ENCODE assay signal across 9 cellular contexts in the genomic region with DNA sequence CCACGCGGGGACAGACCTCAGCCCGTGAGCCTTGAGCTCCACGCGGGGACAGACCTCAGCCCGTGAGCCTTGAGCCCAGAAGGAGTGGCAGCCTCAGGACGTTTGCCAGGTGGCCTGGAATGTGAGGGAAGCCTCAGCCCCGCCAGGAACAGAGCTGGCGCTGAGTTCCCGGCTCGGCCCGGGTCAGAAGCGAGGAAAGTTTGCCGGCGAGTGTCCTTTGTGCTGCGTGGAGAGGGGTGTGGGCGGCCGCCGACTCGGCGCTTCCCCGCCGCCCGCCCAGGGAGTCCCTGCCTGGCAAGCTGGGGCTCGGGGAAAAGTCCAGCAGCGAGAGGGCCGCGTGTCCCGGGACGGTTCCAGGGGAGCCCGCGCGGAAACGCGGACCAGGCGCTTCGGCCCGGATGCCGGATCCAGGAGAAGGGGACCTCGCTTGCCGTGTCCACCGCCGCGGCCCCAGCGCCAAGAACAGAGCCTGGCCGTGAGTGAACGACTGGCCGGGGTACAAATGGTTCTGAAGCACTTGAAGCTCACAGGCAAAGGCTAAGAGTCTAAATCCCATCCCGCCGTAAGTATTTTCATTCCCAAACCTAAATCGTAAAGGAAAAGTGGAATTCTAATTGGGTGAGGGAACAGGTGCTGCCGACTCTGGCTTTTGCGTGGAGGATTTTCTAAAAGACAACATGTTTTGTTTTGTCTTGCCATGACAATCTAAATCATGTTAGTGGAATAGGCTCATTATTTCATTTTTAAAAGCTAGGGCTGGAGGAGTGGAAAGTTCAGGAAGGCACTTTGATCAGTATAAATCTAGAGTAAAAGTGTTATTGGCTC. TPM values are rescaled to one million over a fixed set of nuclear protein-coding genes. Genes with fewer than 3 reads are reported as not detected.
A peak's percentile ranks its signal among the peaks of the same experiment; 100 is the strongest.
DNase-seq lines count a peak whose midpoint lies in the region; ATAC-seq and TF ChIP-seq lines count a peak whose summit lies in the region.
"Had no signal": no experiment of that assay in that cellular context is flagged by ENCODE, and none has a peak within 500 bp of the region (broad histone marks: within the 10 kb centered on the region; RNA-seq: fewer than 3 reads in every experiment).

No MANE protein-coding gene starts in this region.

- H3K27me3 ChIP-seq in MM.1S (replicated peaks; ENCODE audit: insufficient read depth, low read length): no peaks in the 10 kb centered on the region
- H3K27me3 ChIP-seq in right lobe of liver: peaks cover 0 to 6% of the 10 kb centered on the region in 2 donors
- peaks cover 0 to 38% (median 0%) of the 10 kb centered on the region in 3 donors for H3K27me3 ChIP-seq in stomach

- TF ChIP-seq POLR2A in right lobe of liver (IDR thresholded peaks at IDR 0.05): no peak
- TF ChIP-seq POLR2A in stomach (IDR thresholded peaks at IDR 0.05): no peak

- H3K4me3 ChIP-seq in MM.1S (ENCODE audit: low read length) (peak overlapping the region; percentile 88; the same call in 1 of the 2 replicates), right lobe of liver (peak overlapping the region; percentile 29 to 48 (median 34)), stomach (peak overlapping the region; percentile 56 to 77 (median 62))
- H3K4me3 ChIP-seq: SJSA1 had no signal

- intact Hi-C loops in right lobe of liver (cut with DNase I) (no loop called here), stomach (cut with DNase I; ENCODE audit: low total_unique reads) (no loop called here)

- H3K4me1 ChIP-seq in MM.1S (ENCODE audit: low read length) (no peaks in the 10 kb centered on the region), right lobe of liver (peaks cover 0 to 10% (median 0%) of the 10 kb centered on the region in 4 donors), stomach (peaks cover 10 to 39% (median 32%) of the 10 kb centered on the region in 4 donors)
- H3K4me1 ChIP-seq: SJSA1 had no signal

- DNase-seq in MM.1S (no peak), caudate nucleus (lab: John Stamatoyannopoulos, UW) (peak in 9 of 61 donors; percentile 15 to 40 (median 24)), right lobe of liver (peak; percentile 50 to 62 (median 52)), stomach (peak; percentile 61), occipital lobe (lab: John Stamatoyannopoulos, UW) (no peak), SW480 (ENCODE audit: low spot score) (no peak)
- no peak for DNase-seq in activated CD4-positive, CD25-positive, alpha-beta regulatory T cell treated with anti-CD3 and anti-CD28 coated beads, Interleukin-2, amount 50 U/mL, for 72 hours

- no peaks in the 10 kb centered on the region for H3K79me2 ChIP-seq in MM.1S (ENCODE audit: low read length)

- H3K36me3 ChIP-seq in MM.1S (replicated peaks; ENCODE audit: insufficient read depth, low read length) (no peaks in the 10 kb centered on the region), right lobe of liver (no peaks in the 10 kb centered on the region), stomach (no peaks in the 10 kb centered on the region)
- H3K36me3 ChIP-seq: SJSA1 had no signal

- no peak for TF ChIP-seq EP300 in stomach (IDR thresholded peaks at IDR 0.05)

- no peaks in the 10 kb centered on the region for H3K9me3 ChIP-seq in MM.1S (replicated peaks; ENCODE audit: insufficient read depth, low read length)
- no peaks in the 10 kb centered on the region for H3K9me3 ChIP-seq in right lobe of liver
- H3K9me3 ChIP-seq in stomach: no peaks in the 10 kb centered on the region
- H3K9me3 ChIP-seq: SJSA1 had no signal

- TF ChIP-seq CTCF in MM.1S (IDR thresholded peaks at IDR 0.05; ENCODE audit: low read length) (no peak), right lobe of liver (IDR thresholded peaks at IDR 0.05) (no peak), stomach (IDR thresholded peaks at IDR 0.05) (no peak)

- H3F3A ChIP-seq in MM.1S (ENCODE audit: insufficient read depth, low read length): peaks cover 7% of the 10 kb centered on the region; the same call in 1 of the 2 replicates

- H3K9ac ChIP-seq in MM.1S (ENCODE audit: low read length): no peak overlapping the region

- H4K20me1 ChIP-seq in MM.1S (ENCODE audit: insufficient read depth, low read length): no peaks in the 10 kb centered on the region

- H3K9me2 ChIP-seq in MM.1S (replicated peaks; ENCODE audit: insufficient read depth, low read length): no peaks in the 10 kb centered on the region

- H3K4me2 ChIP-seq in MM.1S (ENCODE audit: low read depth, low read length): peak overlapping the region; percentile 90; the same call in 1 of the 2 replicates

- ATAC-seq in right lobe of liver (peak; percentile 69 to 80 (median 74)), GM18907 (IDR thresholded peaks at IDR 0.05; ENCODE audit: unreplicated experiment) (no peak)

- no peak overlapping the region for H3K27ac ChIP-seq in MM.1S (ENCODE audit: low read length)
- peak overlapping the region; percentile 80 for H3K27ac ChIP-seq in caudate nucleus (ENCODE audit: low read depth, low read length)
- no peak overlapping the region for H3K27ac ChIP-seq in right lobe of liver
- peak overlapping the region in 1 of 5 donors; percentile 65 for H3K27ac ChIP-seq in stomach
- H3K27ac ChIP-seq: SJSA1 had no signal

- H2AFZ ChIP-seq in MM.1S (ENCODE audit: low read length): no peak overlapping the region

- 7% methylated on average over 9 of the region's 53 CpGs for WGBS in right lobe of liver (ENCODE audit: insufficient coverage, low coverage, low lambda C conversion rate, missing lambda C conversion rate)
- 5 to 6% (median 5%) methylated on average over 35 to 53 of the region's 53 CpGs for WGBS in stomach, 5 donors

RNA-seq across cellular contexts. Expression of a gene that starts 1.7 kb away (rescaled TPM):
- total RNA-seq in right lobe of liver (under 1 TPM; 0.12 to 0.51 (median 0.14) TPM), stomach (1 to 10 TPM in 3 of 5 donors, not detected in 2; 2.9 to 9.3 (median 4.9) TPM), occipital lobe (21.4 TPM)
- 1 to 10 TPM in 1 of 3 donors, under 1 TPM in 2; 0.15 to 2.1 (median 0.20) TPM for polyA plus RNA-seq in stomach
- total RNA-seq: SJSA1 had no signal

Comparison
In these comparisons a context has a peak if more than half of its experiments do, and no peak if none do; other contexts are left out.
1. DNase-seq: peak in right lobe of liver (3 of 3) and stomach (single experiment); none in MM.1S (single experiment), occipital lobe (single experiment), SW480 (single experiment) and activated CD4-positive, CD25-positive, alpha-beta regulatory T cell treated with anti-CD3 and anti-CD28 coated beads, Interleukin-2, amount 50 U/mL, for 72 hours (single experiment).
2. H3K4me3 ChIP-seq: peak in every context shown above with its lines; median percentile 88 in MM.1S; 62 in stomach; 34 in right lobe of liver.